8 cellular contexts compared by ENCODE assay signal in genomic region chr1:205493241-205494085, GRCh38. TPM values are rescaled to one million over a fixed set of nuclear protein-coding genes. Genes with fewer than 3 reads are reported as not detected.
DNase-seq lines count a peak whose midpoint lies in the region; ATAC-seq and TF ChIP-seq lines count a peak whose summit lies in the region.

No MANE protein-coding gene starts in this region.

- DNase-seq in GM04504 (ENCODE audit: low read depth) (peak; percentile 18), PC-9 (peak; percentile 63 to 66), fibroblast of peridontal ligament (ENCODE audit: extremely low read depth) (peak; percentile 70), gastrocnemius medialis (peak in 1 of 2 donors; percentile 23), neural progenitor cell (ENCODE audit: low spot score) (no peak), DMS53 (lab: John Stamatoyannopoulos, UW) (no peak), transverse colon (no peak), NCI-H82 treated with DMSO at 0.1 percent for 48 hours (lab: John Stamatoyannopoulos, UW; ENCODE audit: unreplicated experiment) (no peak)

- peak; percentile 37 to 60 for ATAC-seq in gastrocnemius medialis

- H4K20me1 ChIP-seq in PC-9 (ENCODE audit: insufficient read depth) (no peaks in the 10 kb centered on the region), neural progenitor cell (ENCODE audit: low read depth) (no peaks in the 10 kb centered on the region)

- intact Hi-C loops in PC-9 (cut with micrococcal nuclease; ENCODE audit: unreplicated experiment) (loop anchor here (1.0 to 2.0 kb wide), 2 partner anchors 11 to 23 kb away; partner anchors contain the start of gene CDK18), gastrocnemius medialis (cut with DNase I; ENCODE audit: low total_unique reads) (no loop called here), transverse colon (cut with DNase I; ENCODE audit: low total_unique reads) (no loop called here)

- CTCF ChIA-PET in PC-9 (lab: Charles Lee): interaction anchor here (0.6 to 0.7 kb wide), 4 partner anchors 14 to 1107 kb away, joined by 4 to 12 read pairs (median 6); no protein-coding TSS in a partner anchor

- no peak overlapping the region for H3K27ac ChIP-seq in PC-9
- no peak overlapping the region for H3K27ac ChIP-seq in gastrocnemius medialis
- H3K27ac ChIP-seq in neural progenitor cell: no peak overlapping the region
- H3K27ac ChIP-seq in transverse colon: peak overlapping the region in 2 of 4 donors; percentile 19 to 48

- H3K4me2 ChIP-seq in PC-9: peak overlapping the region; percentile 48
- no peak overlapping the region for H3K4me2 ChIP-seq in neural progenitor cell

- H3K9ac ChIP-seq in neural progenitor cell: no peak overlapping the region

- H3K36me3 ChIP-seq in PC-9 (ENCODE audit: low read depth) (no peaks in the 10 kb centered on the region), gastrocnemius medialis (no peaks in the 10 kb centered on the region), neural progenitor cell (no peaks in the 10 kb centered on the region), transverse colon (no peaks in the 10 kb centered on the region)

- H3K9me3 ChIP-seq in PC-9 (ENCODE audit: insufficient read depth, low read depth) (no peaks in the 10 kb centered on the region), gastrocnemius medialis (no peaks in the 10 kb centered on the region), neural progenitor cell (ENCODE audit: low read depth) (no peaks in the 10 kb centered on the region), transverse colon (no peaks in the 10 kb centered on the region)

- H3K27ac Mint-ChIP-seq in neural progenitor cell: no peak overlapping the region

- H3K4me1 ChIP-seq in PC-9 (replicated peaks; ENCODE audit: insufficient read depth) (peaks cover 20% of the 10 kb centered on the region), gastrocnemius medialis (peaks cover 0 to 14% of the 10 kb centered on the region in 2 donors), neural progenitor cell (peaks cover 11% of the 10 kb centered on the region), transverse colon (peaks cover 11 to 34% (median 18%) of the 10 kb centered on the region in 4 donors)

- TF ChIP-seq EP300 in transverse colon (IDR thresholded peaks at IDR 0.05; ENCODE audit: low read depth): no peak

- no peaks in the 10 kb centered on the region for H3K36me3 Mint-ChIP-seq in neural progenitor cell

- H3K4me1 Mint-ChIP-seq in neural progenitor cell: peaks cover 35% of the 10 kb centered on the region

- H3F3A ChIP-seq in PC-9 (ENCODE audit: insufficient read depth, low read depth): peaks cover 3% of the 10 kb centered on the region; the same call in 1 of the 2 replicates
- H3F3A ChIP-seq in neural progenitor cell (ENCODE audit: low read depth): no peaks in the 10 kb centered on the region

- H3K27me3 ChIP-seq in PC-9 (ENCODE audit: insufficient read depth, low read depth): no peaks in the 10 kb centered on the region
- no peaks in the 10 kb centered on the region for H3K27me3 ChIP-seq in gastrocnemius medialis
- H3K27me3 ChIP-seq in neural progenitor cell: no peaks in the 10 kb centered on the region
- H3K27me3 ChIP-seq in transverse colon: no peaks in the 10 kb centered on the region

- in situ Hi-C loops in gastrocnemius medialis (cut with MboI; ENCODE audit: low sequenced_read_pairs in 4 of 4) (no loop called here), transverse colon (cut with MboI; ENCODE audit: low pct_ligation_motif_present in 1 of 4, low pct_unique_long_range_greater_than_20kb in 1 of 4, low sequenced_read_pairs in 3 of 4) (no loop called here)

- TF ChIP-seq POLR2A in gastrocnemius medialis (IDR thresholded peaks at IDR 0.05) (no peak), transverse colon (IDR thresholded peaks at IDR 0.05) (no peak)

- POLR2A ChIA-PET in PC-9 (lab: Charles Lee; ENCODE audit: unreplicated experiment): interaction anchor here (0.6 kb wide), 1 partner anchor 138 kb away, joined by 5 read pairs; no protein-coding TSS in a partner anchor

- H3K4me3 ChIP-seq in PC-9 (no peak overlapping the region), gastrocnemius medialis (no peak overlapping the region), neural progenitor cell (no peak overlapping the region), transverse colon (no peak overlapping the region)

- no peak overlapping the region for H3K4me3 Mint-ChIP-seq in neural progenitor cell

- TF ChIP-seq CTCF in PC-9 (conservative IDR thresholded peaks at IDR 0.05) (no peak), gastrocnemius medialis (IDR thresholded peaks at IDR 0.05 in 4 of 5, conservative IDR thresholded peaks at IDR 0.05 in 1 of 5) (no peak), neural progenitor cell (IDR thresholded peaks at IDR 0.05) (no peak), transverse colon (IDR thresholded peaks at IDR 0.05) (no peak)

- H2AFZ ChIP-seq in PC-9 (no peak overlapping the region), neural progenitor cell (replicated peaks) (no peak overlapping the region)

- 42% methylated on average over 11 of the region's 11 CpGs; no CpG with 5 or more reads in 1 of the 2 donors for WGBS in transverse colon (ENCODE audit: low coverage in 1 of 2), 2 donors

- H3K79me2 ChIP-seq in PC-9 (ENCODE audit: low read depth) (no peaks in the 10 kb centered on the region), neural progenitor cell (ENCODE audit: low read depth) (no peaks in the 10 kb centered on the region)

- BruUV-seq in PC-9 (replicated peaks; lab: Mats Ljungman, UMichigan): no TSS peak

- peaks cover 22% of the 10 kb centered on the region for H3K27me3 Mint-ChIP-seq in neural progenitor cell (ENCODE audit: insufficient read depth, low read depth)

- no peaks in the 10 kb centered on the region for H3K9me2 ChIP-seq in PC-9 (ENCODE audit: insufficient read depth)

- H3K9me3 Mint-ChIP-seq in neural progenitor cell: no peaks in the 10 kb centered on the region

RNA-seq across cellular contexts. Expression of gene CDK18, which starts 11.0 kb away (rescaled TPM):
- total RNA-seq in PC-9 (2021) (35.3 and 36.2 TPM in 2 replicates), gastrocnemius medialis (1 to 10 TPM; 1.2 to 4.6 (median 1.5) TPM), neural progenitor cell (ENCODE audit: low replicate concordance) (14.1 and 25.5 TPM in 2 replicates), transverse colon (100 to 1,000 TPM in 1 of 4 donors, 10 to 100 TPM in 3; 28.8 to 112 (median 33.5) TPM)

RNA-seq across cellular contexts. Expression of gene BLACAT1, which starts 37.6 kb away (rescaled TPM):
- total RNA-seq in PC-9 (2021) (12.7 and 13.5 TPM in 2 replicates), gastrocnemius medialis (not detected), neural progenitor cell (ENCODE audit: low replicate concordance) (13.9 and 25.7 TPM in 2 replicates), transverse colon (under 1 TPM in 1 of 4 donors, not detected in 3; 0.48 TPM)

Comparison
In these comparisons a context has a peak if more than half of its experiments do, and no peak if none do; other contexts are left out.
1. DNase-seq: peak in GM04504 (single experiment), PC-9 (2 of 2) and fibroblast of peridontal ligament (single experiment); none in neural progenitor cell (single experiment), DMS53 (single experiment), transverse colon (single experiment) and NCI-H82 treated with DMSO at 0.1 percent for 48 hours (single experiment).